Comparison of ENCODE assay signal across 24 cellular contexts in the genomic region with DNA sequence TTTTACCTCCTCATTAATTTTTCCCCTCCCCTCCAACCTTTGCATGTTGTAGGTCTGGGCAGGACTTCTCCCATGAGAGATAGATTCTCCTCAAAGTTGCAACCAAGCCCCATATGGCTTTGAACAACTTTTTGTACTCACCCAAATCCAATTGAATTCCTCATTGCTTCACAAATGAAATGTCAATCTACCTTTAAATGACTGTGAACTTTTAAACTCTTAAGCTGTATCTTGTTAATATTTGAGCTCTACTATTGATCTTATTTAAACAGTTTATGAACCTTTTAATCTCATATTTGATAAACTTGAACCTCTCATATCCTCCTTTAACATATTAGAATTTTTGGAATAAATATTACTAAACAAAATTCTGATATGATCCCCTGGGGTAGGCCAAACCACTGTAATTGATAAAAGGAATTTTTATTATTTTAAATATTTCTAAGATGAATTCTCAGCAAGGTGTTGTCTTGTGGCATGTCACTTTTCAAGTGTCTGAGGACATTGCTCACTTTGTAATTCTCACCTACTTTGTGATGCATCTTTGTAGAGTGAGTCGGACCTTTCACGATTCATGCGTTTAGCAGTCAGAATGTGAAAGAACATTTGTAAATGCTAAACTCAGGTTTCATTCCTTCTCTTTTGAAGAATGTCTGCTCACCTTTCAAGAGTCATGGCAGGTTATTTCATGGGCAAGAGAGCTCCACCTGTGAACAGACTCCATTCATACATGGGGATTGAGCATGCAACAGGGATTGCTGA. TPM values are rescaled to one million over a fixed set of nuclear protein-coding genes. Genes with fewer than 3 reads are reported as not detected.
A peak's percentile ranks its signal among the peaks of the same experiment; 100 is the strongest.
DNase-seq lines count a peak whose midpoint lies in the region; ATAC-seq, FAIRE-seq and TF ChIP-seq lines count a peak whose summit lies in the region.
"Had no signal": no experiment of that assay in that cellular context is flagged by ENCODE, and none has a peak within 500 bp of the region (broad histone marks: within the 10 kb centered on the region; RNA-seq: fewer than 3 reads in every experiment).

No MANE protein-coding gene starts in this region.

- DNase-seq in HepG2 (ENCODE audit: low spot score) (no peak), epithelial cell of esophagus (ENCODE audit: low read depth) (peak; percentile 35), right lobe of liver (no peak), small intestine (peak; percentile 23), esophagus squamous epithelium (lab: John Stamatoyannopoulos, UW) (no peak), H7 (no peak)
- DNase-seq: ACHN; BE2C; C1 segment of cervical spinal cord; CD4-positive, CD25-positive, alpha-beta regulatory T cell; CD8-positive, alpha-beta memory T cell; COR-L47; DMS 273 treated with DMSO at 0.1 percent for 48 hours; DMS53; DND-41; EL; HCEC 1CT had no signal

- CTCF ChIA-PET in HepG2 (lab: Yijun Ruan, JAX; ENCODE audit: low intra/inter-chr PET ratio, low total read pairs) = no interaction called here

- H4K20me1 ChIP-seq in HepG2 (ENCODE audit: insufficient read depth, low read length) = no peaks in the 10 kb centered on the region

- no peak overlapping the region for H3K9ac ChIP-seq in liver (ENCODE audit: low read depth in 1 of 2, low read length in 2 of 2)
- no peak overlapping the region for H3K9ac ChIP-seq in HepG2 (ENCODE audit: insufficient read depth, low read depth, low read length)

- H3K4me3 ChIP-seq in liver (ENCODE audit: low read depth in 1 of 3, low read length in 3 of 3) (no peak overlapping the region), HepG2 (replicated peaks in 1 of 3; ENCODE audit: insufficient read depth in 1 of 3, low read depth in 2 of 3, low read length in 3 of 3) (no peak overlapping the region), epithelial cell of esophagus (ENCODE audit: low read length) (no peak overlapping the region), right lobe of liver (no peak overlapping the region), small intestine (ENCODE audit: low read depth in 1 of 2, low read length in 2 of 2) (no peak overlapping the region), esophagus squamous epithelium (no peak overlapping the region), H7 (ENCODE audit: insufficient read depth, low read depth, low read length) (no peak overlapping the region)
- H3K4me3 ChIP-seq: GM12878 had no signal

- WGBS in liver = 69% methylated on average over 3 of the region's 3 CpGs
- WGBS in HepG2 (ENCODE audit: low lambda C conversion rate) = 52% methylated on average over 3 of the region's 3 CpGs
- 70% methylated on average over 3 of the region's 3 CpGs for WGBS in right lobe of liver (ENCODE audit: insufficient coverage, low coverage, low lambda C conversion rate, missing lambda C conversion rate)
- WGBS in small intestine, 3 donors = 55 to 77% (median 71%) methylated on average over 3 of the region's 3 CpGs
- WGBS in esophagus squamous epithelium, 2 donors = 88 to 89% methylated on average over 3 of the region's 3 CpGs

- no peak overlapping the region for H3K4me2 ChIP-seq in HepG2 (ENCODE audit: low read depth, low read length)

- no peaks in the 10 kb centered on the region for H3K27me3 ChIP-seq in liver (ENCODE audit: control insufficient read depth in 4 of 4, insufficient read depth in 4 of 4, low read length in 3 of 4)
- no peaks in the 10 kb centered on the region; a peak in 1 of 5 replicates for H3K27me3 ChIP-seq in HepG2 (ENCODE audit: control insufficient read depth in 1 of 2, insufficient read depth in 2 of 2, low read length in 2 of 2)
- H3K27me3 ChIP-seq in right lobe of liver = no peaks in the 10 kb centered on the region
- H3K27me3 ChIP-seq in small intestine (ENCODE audit: control insufficient read depth in 2 of 2, insufficient read depth in 2 of 2, low read length in 2 of 2) = no peaks in the 10 kb centered on the region
- H3K27me3 ChIP-seq in esophagus squamous epithelium = no peaks in the 10 kb centered on the region
- no peaks in the 10 kb centered on the region for H3K27me3 ChIP-seq in H7 (ENCODE audit: control insufficient read depth, insufficient read depth, low read length)
- H3K27me3 ChIP-seq: BE2C had no signal

- in situ Hi-C loops in HepG2 (cut with HindIII; ENCODE audit: extremely low pct_ligation_motif_present, low pct_unique_long_range_greater_than_20kb) = no loop called here

- ATAC-seq in HepG2 = no peak
- ATAC-seq in right lobe of liver = peak; percentile 27 to 60 (median 53)
- ATAC-seq in HG03565 (IDR thresholded peaks at IDR 0.05; ENCODE audit: unreplicated experiment) = no peak
- ATAC-seq: GM12878 had no signal

- POLR2A ChIA-PET in HepG2 (lab: Yijun Ruan, JAX) = no interaction called here

- no TSS peak for BruUV-seq in HepG2 (replicated peaks; lab: Mats Ljungman, UMichigan)

- H2AFZ ChIP-seq in HepG2 (ENCODE audit: low read length) = no peak overlapping the region

- TF ChIP-seq EP300 in HepG2 (IDR thresholded peaks at IDR 0.05; ENCODE audit: low read depth in 2 of 2, low read length in 2 of 2) (no peak), HepG2 (CRISPR knock-in tag; IDR thresholded peaks at IDR 0.05; ENCODE audit: borderline replicate concordance) (no peak)

- FAIRE-seq in HepG2 (lab: Jason Lieb, UNC) = no peak
- no peak for FAIRE-seq in small intestine (lab: Jason Lieb, UNC)
- FAIRE-seq: GM12878, GM19239 had no signal

- H3K4me1 ChIP-seq in liver (ENCODE audit: control insufficient read depth in 4 of 4, insufficient read depth in 4 of 4, low read length in 3 of 4) (peaks cover 0 to 10% (median 0%) of the 10 kb centered on the region in 4 donors), HepG2 (ENCODE audit: insufficient read depth, low read length) (peaks cover 8% of the 10 kb centered on the region; the same call in 1 of the 2 replicates), right lobe of liver (peaks cover 0 to 13% (median 0%) of the 10 kb centered on the region in 4 donors), small intestine (ENCODE audit: control insufficient read depth in 2 of 2, insufficient read depth in 1 of 2, low read depth in 1 of 2, low read length in 1 of 2) (peaks cover 0 to 4% of the 10 kb centered on the region in 2 donors), esophagus squamous epithelium (no peaks in the 10 kb centered on the region)
- H3K4me1 ChIP-seq: BE2C had no signal

- H3K79me2 ChIP-seq in HepG2 (ENCODE audit: insufficient read depth, low read length) = no peaks in the 10 kb centered on the region

- no peak for TF ChIP-seq POLR2A in HepG2 (IDR thresholded peaks at IDR 0.05; ENCODE audit: insufficient read depth in 1 of 2, low read depth in 2 of 2, low read length in 2 of 2)
- TF ChIP-seq POLR2A in right lobe of liver (IDR thresholded peaks at IDR 0.05) = no peak
- no peak for TF ChIP-seq POLR2A in esophagus squamous epithelium (IDR thresholded peaks at IDR 0.05)

- H3K36me3 ChIP-seq in liver (ENCODE audit: control insufficient read depth in 4 of 4, insufficient read depth in 3 of 4, low read depth in 1 of 4, low read length in 3 of 4) (no peaks in the 10 kb centered on the region), HepG2 (replicated peaks in 1 of 2; ENCODE audit: control insufficient read depth in 1 of 2, insufficient read depth in 2 of 2, low read length in 2 of 2) (no peaks in the 10 kb centered on the region), right lobe of liver (no peaks in the 10 kb centered on the region), small intestine (ENCODE audit: control insufficient read depth in 2 of 2, insufficient read depth in 2 of 2, low read length in 2 of 2) (no peaks in the 10 kb centered on the region), esophagus squamous epithelium (no peaks in the 10 kb centered on the region), H7 (replicated peaks; ENCODE audit: control insufficient read depth, insufficient read depth, low read length) (no peaks in the 10 kb centered on the region)
- H3K36me3 ChIP-seq: BE2C had no signal

- H3K27ac ChIP-seq in liver (ENCODE audit: low read depth in 1 of 2, low read length in 2 of 2) = no peak overlapping the region
- H3K27ac ChIP-seq in HepG2 (ENCODE audit: extremely low read length, insufficient read depth, low read length) = no peak overlapping the region
- H3K27ac ChIP-seq in right lobe of liver = no peak overlapping the region
- H3K27ac ChIP-seq in small intestine (ENCODE audit: low read depth in 1 of 2, low read length in 1 of 2) = no peak overlapping the region
- no peak overlapping the region for H3K27ac ChIP-seq in esophagus squamous epithelium

- TF ChIP-seq CTCF in liver (IDR thresholded peaks at IDR 0.05; ENCODE audit: low read depth, low read length, missing input control) = no peak
- no peak for TF ChIP-seq CTCF in HepG2 (CRISPR knock-in tag; IDR thresholded peaks at IDR 0.05)
- no peak for TF ChIP-seq CTCF in epithelial cell of esophagus (IDR thresholded peaks at IDR 0.05; ENCODE audit: insufficient read depth, low read depth, low read length, missing control alignments)
- TF ChIP-seq CTCF in right lobe of liver (IDR thresholded peaks at IDR 0.05) = no peak
- no peak for TF ChIP-seq CTCF in esophagus squamous epithelium (IDR thresholded peaks at IDR 0.05)

- intact Hi-C loops in HepG2 (cut with micrococcal nuclease; ENCODE audit: unreplicated experiment) (no loop called here), right lobe of liver (cut with DNase I) (no loop called here), esophagus squamous epithelium (cut with DNase I) (no loop called here)

- TF ChIP-seq RAD21 in liver (IDR thresholded peaks at IDR 0.05) = no peak
- TF ChIP-seq RAD21 in HepG2 (CRISPR knock-in tag; IDR thresholded peaks at IDR 0.05) = no peak

- no peaks in the 10 kb centered on the region for H3K9me3 ChIP-seq in liver (ENCODE audit: control insufficient read depth in 4 of 4, low read length in 3 of 4)
- no peaks in the 10 kb centered on the region for H3K9me3 ChIP-seq in HepG2 (ENCODE audit: low read length)
- no peaks in the 10 kb centered on the region for H3K9me3 ChIP-seq in right lobe of liver
- no peaks in the 10 kb centered on the region for H3K9me3 ChIP-seq in small intestine (ENCODE audit: control insufficient read depth, low read depth)
- H3K9me3 ChIP-seq in esophagus squamous epithelium = no peaks in the 10 kb centered on the region
- H3K9me3 ChIP-seq: BE2C had no signal

RNA-seq across cellular contexts. Expression of a gene that starts 23.4 kb away (rescaled TPM):
- 1 to 10 TPM in 1 of 2 donors, under 1 TPM in 1; under 0.01 to 1.6 TPM for total RNA-seq in liver
- polyA plus RNA-seq in liver = under 1 TPM; 0.46 to 0.54 TPM
- total RNA-seq in HepG2 (2016; rRNA removed; fragmentation: Illumina TruSeq; extraction: Trizol) = 0.02 and 0.11 TPM in 2 replicates
- not detected in 2 replicates for total RNA-seq in HepG2 (2016; cell fraction: cytosol; rRNA removed; fragmentation: Illumina TruSeq; extraction: Trizol; ENCODE audit: low read depth)
- total RNA-seq in HepG2 (2016; cell fraction: insoluble cytoplasmic fraction; rRNA removed; fragmentation: Illumina TruSeq; extraction: Trizol) = 0.04 and 0.06 TPM in 2 replicates
- 0.03 and 0.06 TPM in 2 replicates for total RNA-seq in HepG2 (2016; cell fraction: membrane; rRNA removed; fragmentation: Illumina TruSeq; extraction: Trizol)
- not detected in 2 replicates for total RNA-seq in HepG2 (2016; cell fraction: nucleus; rRNA removed; fragmentation: Illumina TruSeq; extraction: Trizol)
- 0.08 and 0.13 TPM in 2 replicates for polyA plus RNA-seq in HepG2 (2011; rRNA removed)
- 0.01 and 0.04 TPM in 2 replicates for polyA plus RNA-seq in HepG2 (2011; cell fraction: cytosol; rRNA removed)
- polyA plus RNA-seq in HepG2 (2011; cell fraction: nucleus; rRNA removed) = 0.02 and 0.09 TPM in 2 replicates
- polyA plus RNA-seq in HepG2 (2012) = 0.01 and 0.08 TPM in 2 replicates
- not detected in 2 replicates for polyA plus RNA-seq in HepG2 (2016; cell fraction: cytosol; fragmentation: Illumina TruSeq; extraction: Trizol; ENCODE audit: low read depth)
- 0.12 TPM in 1 of 2 replicates, not detected in the other for polyA plus RNA-seq in HepG2 (2016; cell fraction: insoluble cytoplasmic fraction; fragmentation: Illumina TruSeq; extraction: Trizol; ENCODE audit: low read depth)
- polyA plus RNA-seq in HepG2 (2016; cell fraction: membrane; fragmentation: Illumina TruSeq; extraction: Trizol; ENCODE audit: low read depth) = 0.05 TPM in 1 of 2 replicates, not detected in the other
- not detected in 2 replicates for polyA plus RNA-seq in HepG2 (2016; cell fraction: nucleus; fragmentation: Illumina TruSeq; extraction: Trizol; ENCODE audit: insufficient read depth, low read depth)
- not detected in 2 replicates for polyA minus RNA-seq in HepG2 (2011; rRNA and poly(A)+ RNA removed; ENCODE audit: low replicate concordance)
- polyA minus RNA-seq in HepG2 (2011; cell fraction: cytosol; rRNA and poly(A)+ RNA removed) = not detected in 2 replicates
- polyA minus RNA-seq in HepG2 (2011; cell fraction: nucleus; rRNA and poly(A)+ RNA removed) = not detected in 2 replicates
- 1 to 10 TPM in 2 of 6 experiments, under 1 TPM in 3, not detected in 1; 0.16 to 2.4 (median 0.37) TPM for total RNA-seq in right lobe of liver
- 10 to 100 TPM in 1 of 3 donors, under 1 TPM in 2; 0.22 to 39.6 (median 0.54) TPM for polyA plus RNA-seq in small intestine
- 10 to 100 TPM in 1 of 4 donors, 1 to 10 TPM in 2, under 1 TPM in 1; 0.30 to 11.6 (median 6.4) TPM for total RNA-seq in esophagus squamous epithelium
- 0.38 and 2.0 TPM in 2 replicates for total RNA-seq in H7 (2014; rRNA removed; shearing (Covaris generic))
- total RNA-seq: A172; CD4-positive, CD25-positive, alpha-beta regulatory T cell; CD8-positive, alpha-beta memory T cell; H4 had no signal
- polyA plus RNA-seq: CD4-positive, CD25-positive, alpha-beta regulatory T cell; CD8-positive, alpha-beta memory T cell had no signal

RNA-seq across cellular contexts. Expression of a gene that starts 52.9 kb away (rescaled TPM):
- total RNA-seq in liver (10 to 100 TPM in 1 of 2 donors, 1 to 10 TPM in 1; 7.5 to 12.6 TPM), HepG2 (2016; rRNA removed; fragmentation: Illumina TruSeq; extraction: Trizol) (2.4 and 3.5 TPM in 2 replicates), right lobe of liver (10 to 100 TPM in 2 of 6 experiments, 1 to 10 TPM in 4; 2.6 to 18.3 (median 4.4) TPM), esophagus squamous epithelium (1 to 10 TPM in 1 of 4 donors, not detected in 3; 1.1 TPM)
- polyA plus RNA-seq in liver (10 to 100 TPM in 1 of 2 donors, 1 to 10 TPM in 1; 2.9 to 13.4 TPM), HepG2 (2011; rRNA removed) (2.3 and 2.6 TPM in 2 replicates), small intestine (10 to 100 TPM in 1 of 3 donors, 1 to 10 TPM in 2; 1.9 to 13.3 (median 4.0) TPM)
- 1.1 and 1.3 TPM in 2 replicates for total RNA-seq in HepG2 (2016; cell fraction: cytosol; rRNA removed; fragmentation: Illumina TruSeq; extraction: Trizol; ENCODE audit: low read depth)
- 2.5 and 3.9 TPM in 2 replicates for total RNA-seq in HepG2 (2016; cell fraction: insoluble cytoplasmic fraction; rRNA removed; fragmentation: Illumina TruSeq; extraction: Trizol)
- 2.3 TPM in 2 replicates for total RNA-seq in HepG2 (2016; cell fraction: membrane; rRNA removed; fragmentation: Illumina TruSeq; extraction: Trizol)
- 7.4 and 7.7 TPM in 2 replicates for total RNA-seq in HepG2 (2016; cell fraction: nucleus; rRNA removed; fragmentation: Illumina TruSeq; extraction: Trizol)
- 0.74 and 1.4 TPM in 2 replicates for polyA plus RNA-seq in HepG2 (2011; cell fraction: cytosol; rRNA removed)
- 3.5 and 5.1 TPM in 2 replicates for polyA plus RNA-seq in HepG2 (2011; cell fraction: nucleus; rRNA removed)
- polyA plus RNA-seq in HepG2 (2012) = 2.2 and 2.8 TPM in 2 replicates
- 0.34 and 1.3 TPM in 2 replicates for polyA plus RNA-seq in HepG2 (2016; cell fraction: cytosol; fragmentation: Illumina TruSeq; extraction: Trizol; ENCODE audit: low read depth)
- 2.0 and 2.3 TPM in 2 replicates for polyA plus RNA-seq in HepG2 (2016; cell fraction: insoluble cytoplasmic fraction; fragmentation: Illumina TruSeq; extraction: Trizol; ENCODE audit: low read depth)
- polyA plus RNA-seq in HepG2 (2016; cell fraction: membrane; fragmentation: Illumina TruSeq; extraction: Trizol; ENCODE audit: low read depth) = 1.8 and 2.0 TPM in 2 replicates
- 4.2 and 7.8 TPM in 2 replicates for polyA plus RNA-seq in HepG2 (2016; cell fraction: nucleus; fragmentation: Illumina TruSeq; extraction: Trizol; ENCODE audit: insufficient read depth, low read depth)
- polyA minus RNA-seq in HepG2 (2011; rRNA and poly(A)+ RNA removed; ENCODE audit: low replicate concordance) = 1.4 TPM in 2 replicates
- polyA minus RNA-seq in HepG2 (2011; cell fraction: cytosol; rRNA and poly(A)+ RNA removed) = not detected in 2 replicates
- polyA minus RNA-seq in HepG2 (2011; cell fraction: nucleus; rRNA and poly(A)+ RNA removed) = 4.9 and 10.1 TPM in 2 replicates
- total RNA-seq in H7 (2014; rRNA removed; shearing (Covaris generic)) = 6.0 and 21.2 TPM in 2 replicates
- total RNA-seq: G401 had no signal
- polyA plus RNA-seq: CD8-positive, alpha-beta memory T cell had no signal

Comparison
In these comparisons a context has a peak if more than half of its experiments do, and no peak if none do; other contexts are left out.
1. ATAC-seq: peak in right lobe of liver (4 of 4); none in HepG2 (single experiment) and HG03565 (single experiment).
2. DNase-seq: peak in epithelial cell of esophagus (single experiment) and small intestine (single experiment); none in HepG2 (single experiment), right lobe of liver (0 of 3), esophagus squamous epithelium (single experiment) and H7 (single experiment).